Comparison of ENCODE assay signal across 18 cellular contexts in genomic region chr2:171124512-171124911, GRCh38. TPM values are rescaled to one million over a fixed set of nuclear protein-coding genes. Genes with fewer than 3 reads are reported as not detected.
A peak's percentile ranks its signal among the peaks of the same experiment; 100 is the strongest.
DNase-seq lines count a peak whose midpoint lies in the region; ATAC-seq, FAIRE-seq and TF ChIP-seq lines count a peak whose summit lies in the region.
"Had no signal": no experiment of that assay in that cellular context is flagged by ENCODE, and none has a peak within 500 bp of the region (broad histone marks: within the 10 kb centered on the region; RNA-seq: fewer than 3 reads in every experiment).

No MANE protein-coding gene starts in this region.

- H3K36me3 ChIP-seq in colonic mucosa = no peaks in the 10 kb centered on the region
- H3K36me3 ChIP-seq: SJSA1 had no signal

- intact Hi-C loops in colonic mucosa (cut with DNase I) = no loop called here

- no peaks in the 10 kb centered on the region for H3K4me1 ChIP-seq in colonic mucosa
- H3K4me1 ChIP-seq: SJSA1 had no signal

- no peak for TF ChIP-seq POLR2A in GM12892 (IDR thresholded peaks at IDR 0.05; ENCODE audit: low read depth, low read length)

- no peak overlapping the region for H3K9ac ChIP-seq in colonic mucosa (ENCODE audit: low read depth in 2 of 2, low read length in 2 of 2)
- H3K9ac ChIP-seq: BLaER1 had no signal

- TF ChIP-seq CTCF in colonic mucosa (IDR thresholded peaks at IDR 0.05) = no peak

- no peaks in the 10 kb centered on the region for H3K9me3 ChIP-seq in colonic mucosa
- H3K9me3 ChIP-seq: SJSA1 had no signal

- peak; percentile 48 for ATAC-seq in left lobe of liver

- peak; percentile 73 for FAIRE-seq in GM12892 (lab: Jason Lieb, UNC)

- no peaks in the 10 kb centered on the region for H3K27me3 ChIP-seq in colonic mucosa
- H3K27me3 ChIP-seq: BLaER1 had no signal

- peak; percentile 22 for DNase-seq in NCI-H2196 (lab: John Stamatoyannopoulos, UW; ENCODE audit: unreplicated experiment)
- no peak for DNase-seq in NCI-H2196 treated with DMSO at 0.1 percent for 48 hours (lab: John Stamatoyannopoulos, UW; ENCODE audit: unreplicated experiment)
- DNase-seq in GM12892 (ENCODE audit: insufficient read length) = no peak
- DNase-seq in NCI-H510A treated with DMSO at 0.1 percent for 48 hours (lab: John Stamatoyannopoulos, UW) = peak; percentile 74
- DNase-seq in left lobe of liver (ENCODE audit: low spot score) = no peak
- no peak for DNase-seq in colonic mucosa
- no peak for DNase-seq in NCI-H1436 treated with DMSO at 0.1 percent for 48 hours (lab: John Stamatoyannopoulos, UW)
- DNase-seq in NCI-H2107 treated with DMSO at 0.1 percent for 48 hours (lab: John Stamatoyannopoulos, UW; ENCODE audit: unreplicated experiment) = no peak
- DNase-seq: GF-D8, Karpas-422, MM.1S, NCI-H1092 treated with DMSO at 0.1 percent for 48 hours, NCI-H187, NCI-H2171 treated with DMSO at 0.1 percent for 48 hours, NCI-H69 had no signal

- no peak overlapping the region for H3K27ac ChIP-seq in colonic mucosa
- H3K27ac ChIP-seq: 22Rv1, BLaER1, SJSA1 had no signal

- H3K4me3 ChIP-seq in colonic mucosa = no peak overlapping the region
- H3K4me3 ChIP-seq: BLaER1, SJSA1 had no signal

RNA-seq across cellular contexts. Expression of gene TLK1, which starts 36.2 kb away (rescaled TPM):
- 53.3 TPM for polyA plus RNA-seq in GM12892 (2012; ENCODE audit: missing spikeins)
- 35.7 TPM for total RNA-seq in left lobe of liver
- total RNA-seq in colonic mucosa = 10 to 100 TPM; 69.5 to 82.8 TPM

Comparison
In these comparisons a context has a peak if more than half of its experiments do, and no peak if none do; other contexts are left out.
1. DNase-seq: peak in NCI-H2196 (single experiment) and NCI-H510A treated with DMSO at 0.1 percent for 48 hours (single experiment); none in NCI-H2196 treated with DMSO at 0.1 percent for 48 hours (single experiment), GM12892 (single experiment), left lobe of liver (single experiment), colonic mucosa (single experiment), NCI-H1436 treated with DMSO at 0.1 percent for 48 hours (single experiment) and NCI-H2107 treated with DMSO at 0.1 percent for 48 hours (single experiment).